In genomic region chr2:236956641-236957040, GRCh38 we compare ENCODE assay signal across 21 cellular contexts.
"Had no signal": no experiment of that assay in that cellular context is flagged by ENCODE, and none has a peak within 500 bp of the region (broad histone marks: within the 10 kb centered on the region; RNA-seq: fewer than 3 reads in every experiment).

No MANE protein-coding gene starts in this region.

- H3K4me3 Mint-ChIP-seq: activated naive CD8-positive, alpha-beta T cell; effector memory CD8-positive, alpha-beta T cell; memory B cell; naive thymus-derived CD8-positive, alpha-beta T cell; neural progenitor cell; stimulated activated naive B cell treated with anti-CD40 and anti-IgM and Interleukin-4, amounts not matched to agents 10 μg/mL and 1 μg/mL and 100 μg/mL, for 72 hours; T-cell; WTC11 had no signal

- H3K36me3 ChIP-seq: adrenal gland, ascending aorta, brain microvascular endothelial cell, esophagus squamous epithelium, gastrocnemius medialis, neural progenitor cell, thoracic aorta, upper lobe of right lung had no signal

- H3K4me1 ChIP-seq: ascending aorta, esophagus squamous epithelium, gastrocnemius medialis, upper lobe of right lung had no signal

- H3K9me3 ChIP-seq: adrenal gland, ascending aorta, esophagus squamous epithelium, gastrocnemius medialis, thoracic aorta, upper lobe of right lung had no signal

- DNase-seq: activated T-cell treated with anti-CD3 and anti-CD28 coated beads for 4 hours; adrenal gland; brain microvascular endothelial cell; effector memory CD8-positive, alpha-beta T cell; esophagus squamous epithelium; gastrocnemius medialis; naive thymus-derived CD8-positive, alpha-beta T cell; posterior cingulate gyrus; stimulated activated CD4-positive, alpha-beta T cell treated with anti-CD3 and anti-CD28 coated beads, Interleukin-15, amount 100 ng/mL, for 24 hours; stimulated activated CD4-positive, alpha-beta T cell treated with anti-CD3 and anti-CD28 coated beads, Interleukin-2, amount 100 ng/mL, for 48 hours; stimulated activated naive B cell treated with anti-CD40 and anti-IgM and Interleukin-4, amounts not matched to agents 10 μg/mL and 1 μg/mL and 100 μg/mL, for 72 hours; T-cell; T-helper 9 cell; upper lobe of right lung had no signal

- H3K27ac Mint-ChIP-seq: activated naive CD8-positive, alpha-beta T cell; effector memory CD8-positive, alpha-beta T cell; memory B cell; naive thymus-derived CD8-positive, alpha-beta T cell; neural progenitor cell; stimulated activated naive B cell treated with anti-CD40 and anti-IgM and Interleukin-4, amounts not matched to agents 10 μg/mL and 1 μg/mL and 100 μg/mL, for 72 hours; WTC11 had no signal

- H3K4me2 ChIP-seq: neural progenitor cell had no signal

- H3K27me3 ChIP-seq: adrenal gland, ascending aorta, brain microvascular endothelial cell, esophagus squamous epithelium, gastrocnemius medialis, neural progenitor cell had no signal

- H3K4me3 ChIP-seq: adrenal gland, ascending aorta, esophagus squamous epithelium, gastrocnemius medialis, neural progenitor cell, thoracic aorta, upper lobe of right lung had no signal

- H3K27ac ChIP-seq: adrenal gland, ascending aorta, brain microvascular endothelial cell, esophagus squamous epithelium, gastrocnemius medialis, neural progenitor cell, thoracic aorta, upper lobe of right lung had no signal

- ATAC-seq: gastrocnemius medialis; sciatic nerve; stimulated activated naive B cell treated with anti-CD40 and anti-IgM and Interleukin-4, amounts not matched to agents 10 μg/mL and 1 μg/mL and 100 μg/mL, for 72 hours; upper lobe of right lung; WTC11 had no signal

- H3K36me3 Mint-ChIP-seq: activated naive CD8-positive, alpha-beta T cell; memory B cell; neural progenitor cell; stimulated activated naive B cell treated with anti-CD40 and anti-IgM and Interleukin-4, amounts not matched to agents 10 μg/mL and 1 μg/mL and 100 μg/mL, for 72 hours; T-cell had no signal

- H2AFZ ChIP-seq: neural progenitor cell had no signal

- H3K4me1 Mint-ChIP-seq: memory B cell; stimulated activated naive B cell treated with anti-CD40 and anti-IgM and Interleukin-4, amounts not matched to agents 10 μg/mL and 1 μg/mL and 100 μg/mL, for 72 hours; WTC11 had no signal
